2 cellular contexts compared by ENCODE assay signal in the genomic region with DNA sequence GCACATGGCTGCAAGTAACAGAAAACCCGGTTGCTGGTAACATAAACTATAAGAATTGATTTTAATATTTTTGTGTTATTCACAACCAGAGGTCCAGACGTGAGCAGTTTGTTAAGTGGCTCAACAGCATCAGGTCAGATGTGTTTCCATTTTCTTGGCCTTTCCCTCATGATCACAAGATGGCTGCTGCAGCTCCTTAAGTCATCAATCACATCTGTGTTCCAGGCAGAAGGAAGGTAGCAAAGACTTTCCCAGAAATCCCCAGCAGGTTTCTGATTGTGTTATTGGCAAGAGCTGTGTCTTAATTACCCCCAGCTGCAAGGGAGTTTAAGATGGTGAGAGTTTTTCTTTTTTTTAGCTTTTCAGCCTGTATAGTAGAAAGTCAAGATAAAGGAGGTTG.
TF ChIP-seq lines count a peak whose summit lies in the region.

No MANE protein-coding gene starts in this region.

TF ChIP-seq in WTC11, 78 proteins besides CTCF, POLR2A, EP300 and RAD21:
- TF ChIP-seq, protein P1, sequence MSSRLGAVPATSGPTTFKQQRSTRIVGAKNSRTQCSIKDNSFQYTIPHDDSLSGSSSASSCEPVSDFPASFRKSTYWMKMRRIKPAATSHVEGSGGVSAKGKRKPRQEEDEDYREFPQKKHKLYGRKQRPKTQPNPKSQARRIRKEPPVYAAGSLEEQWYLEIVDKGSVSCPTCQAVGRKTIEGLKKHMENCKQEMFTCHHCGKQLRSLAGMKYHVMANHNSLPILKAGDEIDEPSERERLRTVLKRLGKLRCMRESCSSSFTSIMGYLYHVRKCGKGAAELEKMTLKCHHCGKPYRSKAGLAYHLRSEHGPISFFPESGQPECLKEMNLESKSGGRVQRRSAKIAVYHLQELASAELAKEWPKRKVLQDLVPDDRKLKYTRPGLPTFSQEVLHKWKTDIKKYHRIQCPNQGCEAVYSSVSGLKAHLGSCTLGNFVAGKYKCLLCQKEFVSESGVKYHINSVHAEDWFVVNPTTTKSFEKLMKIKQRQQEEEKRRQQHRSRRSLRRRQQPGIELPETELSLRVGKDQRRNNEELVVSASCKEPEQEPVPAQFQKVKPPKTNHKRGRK (CRISPR knock-in tag; IDR thresholded peaks at IDR 0.05; ENCODE audit: borderline replicate concordance), result no peak
- TF ChIP-seq, protein P2, sequence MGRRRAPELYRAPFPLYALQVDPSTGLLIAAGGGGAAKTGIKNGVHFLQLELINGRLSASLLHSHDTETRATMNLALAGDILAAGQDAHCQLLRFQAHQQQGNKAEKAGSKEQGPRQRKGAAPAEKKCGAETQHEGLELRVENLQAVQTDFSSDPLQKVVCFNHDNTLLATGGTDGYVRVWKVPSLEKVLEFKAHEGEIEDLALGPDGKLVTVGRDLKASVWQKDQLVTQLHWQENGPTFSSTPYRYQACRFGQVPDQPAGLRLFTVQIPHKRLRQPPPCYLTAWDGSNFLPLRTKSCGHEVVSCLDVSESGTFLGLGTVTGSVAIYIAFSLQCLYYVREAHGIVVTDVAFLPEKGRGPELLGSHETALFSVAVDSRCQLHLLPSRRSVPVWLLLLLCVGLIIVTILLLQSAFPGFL (CRISPR knock-in tag; IDR thresholded peaks at IDR 0.05; ENCODE audit: borderline replicate concordance), result no peak
- no peak for TF ChIP-seq SOX15 (CRISPR knock-in tag; IDR thresholded peaks at IDR 0.05)
- peak; percentile 70; the same call in 1 of the 2 replicates for TF ChIP-seq GTF2I (CRISPR knock-in tag; conservative IDR thresholded peaks at IDR 0.05)
- TF ChIP-seq, protein P3, sequence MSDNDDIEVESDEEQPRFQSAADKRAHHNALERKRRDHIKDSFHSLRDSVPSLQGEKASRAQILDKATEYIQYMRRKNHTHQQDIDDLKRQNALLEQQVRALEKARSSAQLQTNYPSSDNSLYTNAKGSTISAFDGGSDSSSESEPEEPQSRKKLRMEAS (CRISPR knock-in tag; IDR thresholded peaks at IDR 0.05), result no peak
- no peak for TF ChIP-seq JAZF1 (CRISPR knock-in tag; IDR thresholded peaks at IDR 0.05)
- TF ChIP-seq ESRRA (CRISPR knock-in tag; IDR thresholded peaks at IDR 0.05; ENCODE audit: borderline replicate concordance), result no peak
- TF ChIP-seq JUN (CRISPR knock-in tag; IDR thresholded peaks at IDR 0.05), result no peak

TF ChIP-seq in H1, 55 proteins besides CTCF, POLR2A, EP300 and RAD21:
- TF ChIP-seq, protein P4, sequence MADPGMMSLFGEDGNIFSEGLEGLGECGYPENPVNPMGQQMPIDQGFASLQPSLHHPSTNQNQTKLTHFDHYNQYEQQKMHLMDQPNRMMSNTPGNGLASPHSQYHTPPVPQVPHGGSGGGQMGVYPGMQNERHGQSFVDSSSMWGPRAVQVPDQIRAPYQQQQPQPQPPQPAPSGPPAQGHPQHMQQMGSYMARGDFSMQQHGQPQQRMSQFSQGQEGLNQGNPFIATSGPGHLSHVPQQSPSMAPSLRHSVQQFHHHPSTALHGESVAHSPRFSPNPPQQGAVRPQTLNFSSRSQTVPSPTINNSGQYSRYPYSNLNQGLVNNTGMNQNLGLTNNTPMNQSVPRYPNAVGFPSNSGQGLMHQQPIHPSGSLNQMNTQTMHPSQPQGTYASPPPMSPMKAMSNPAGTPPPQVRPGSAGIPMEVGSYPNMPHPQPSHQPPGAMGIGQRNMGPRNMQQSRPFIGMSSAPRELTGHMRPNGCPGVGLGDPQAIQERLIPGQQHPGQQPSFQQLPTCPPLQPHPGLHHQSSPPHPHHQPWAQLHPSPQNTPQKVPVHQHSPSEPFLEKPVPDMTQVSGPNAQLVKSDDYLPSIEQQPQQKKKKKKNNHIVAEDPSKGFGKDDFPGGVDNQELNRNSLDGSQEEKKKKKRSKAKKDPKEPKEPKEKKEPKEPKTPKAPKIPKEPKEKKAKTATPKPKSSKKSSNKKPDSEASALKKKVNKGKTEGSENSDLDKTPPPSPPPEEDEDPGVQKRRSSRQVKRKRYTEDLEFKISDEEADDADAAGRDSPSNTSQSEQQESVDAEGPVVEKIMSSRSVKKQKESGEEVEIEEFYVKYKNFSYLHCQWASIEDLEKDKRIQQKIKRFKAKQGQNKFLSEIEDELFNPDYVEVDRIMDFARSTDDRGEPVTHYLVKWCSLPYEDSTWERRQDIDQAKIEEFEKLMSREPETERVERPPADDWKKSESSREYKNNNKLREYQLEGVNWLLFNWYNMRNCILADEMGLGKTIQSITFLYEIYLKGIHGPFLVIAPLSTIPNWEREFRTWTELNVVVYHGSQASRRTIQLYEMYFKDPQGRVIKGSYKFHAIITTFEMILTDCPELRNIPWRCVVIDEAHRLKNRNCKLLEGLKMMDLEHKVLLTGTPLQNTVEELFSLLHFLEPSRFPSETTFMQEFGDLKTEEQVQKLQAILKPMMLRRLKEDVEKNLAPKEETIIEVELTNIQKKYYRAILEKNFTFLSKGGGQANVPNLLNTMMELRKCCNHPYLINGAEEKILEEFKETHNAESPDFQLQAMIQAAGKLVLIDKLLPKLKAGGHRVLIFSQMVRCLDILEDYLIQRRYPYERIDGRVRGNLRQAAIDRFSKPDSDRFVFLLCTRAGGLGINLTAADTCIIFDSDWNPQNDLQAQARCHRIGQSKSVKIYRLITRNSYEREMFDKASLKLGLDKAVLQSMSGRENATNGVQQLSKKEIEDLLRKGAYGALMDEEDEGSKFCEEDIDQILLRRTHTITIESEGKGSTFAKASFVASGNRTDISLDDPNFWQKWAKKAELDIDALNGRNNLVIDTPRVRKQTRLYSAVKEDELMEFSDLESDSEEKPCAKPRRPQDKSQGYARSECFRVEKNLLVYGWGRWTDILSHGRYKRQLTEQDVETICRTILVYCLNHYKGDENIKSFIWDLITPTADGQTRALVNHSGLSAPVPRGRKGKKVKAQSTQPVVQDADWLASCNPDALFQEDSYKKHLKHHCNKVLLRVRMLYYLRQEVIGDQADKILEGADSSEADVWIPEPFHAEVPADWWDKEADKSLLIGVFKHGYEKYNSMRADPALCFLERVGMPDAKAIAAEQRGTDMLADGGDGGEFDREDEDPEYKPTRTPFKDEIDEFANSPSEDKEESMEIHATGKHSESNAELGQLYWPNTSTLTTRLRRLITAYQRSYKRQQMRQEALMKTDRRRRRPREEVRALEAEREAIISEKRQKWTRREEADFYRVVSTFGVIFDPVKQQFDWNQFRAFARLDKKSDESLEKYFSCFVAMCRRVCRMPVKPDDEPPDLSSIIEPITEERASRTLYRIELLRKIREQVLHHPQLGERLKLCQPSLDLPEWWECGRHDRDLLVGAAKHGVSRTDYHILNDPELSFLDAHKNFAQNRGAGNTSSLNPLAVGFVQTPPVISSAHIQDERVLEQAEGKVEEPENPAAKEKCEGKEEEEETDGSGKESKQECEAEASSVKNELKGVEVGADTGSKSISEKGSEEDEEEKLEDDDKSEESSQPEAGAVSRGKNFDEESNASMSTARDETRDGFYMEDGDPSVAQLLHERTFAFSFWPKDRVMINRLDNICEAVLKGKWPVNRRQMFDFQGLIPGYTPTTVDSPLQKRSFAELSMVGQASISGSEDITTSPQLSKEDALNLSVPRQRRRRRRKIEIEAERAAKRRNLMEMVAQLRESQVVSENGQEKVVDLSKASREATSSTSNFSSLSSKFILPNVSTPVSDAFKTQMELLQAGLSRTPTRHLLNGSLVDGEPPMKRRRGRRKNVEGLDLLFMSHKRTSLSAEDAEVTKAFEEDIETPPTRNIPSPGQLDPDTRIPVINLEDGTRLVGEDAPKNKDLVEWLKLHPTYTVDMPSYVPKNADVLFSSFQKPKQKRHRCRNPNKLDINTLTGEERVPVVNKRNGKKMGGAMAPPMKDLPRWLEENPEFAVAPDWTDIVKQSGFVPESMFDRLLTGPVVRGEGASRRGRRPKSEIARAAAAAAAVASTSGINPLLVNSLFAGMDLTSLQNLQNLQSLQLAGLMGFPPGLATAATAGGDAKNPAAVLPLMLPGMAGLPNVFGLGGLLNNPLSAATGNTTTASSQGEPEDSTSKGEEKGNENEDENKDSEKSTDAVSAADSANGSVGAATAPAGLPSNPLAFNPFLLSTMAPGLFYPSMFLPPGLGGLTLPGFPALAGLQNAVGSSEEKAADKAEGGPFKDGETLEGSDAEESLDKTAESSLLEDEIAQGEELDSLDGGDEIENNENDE (IDR thresholded peaks at IDR 0.05; ENCODE audit: insufficient replicate concordance, low read length), result no peak
- 0 out of 2 replicates have a peak, but pooled peaks have one; percentile 75 for TF ChIP-seq KDM1A (IDR thresholded peaks at IDR 0.05; ENCODE audit: borderline replicate concordance, low read length)
